ENCODE assay signal across 9 cellular contexts in the genomic region with DNA sequence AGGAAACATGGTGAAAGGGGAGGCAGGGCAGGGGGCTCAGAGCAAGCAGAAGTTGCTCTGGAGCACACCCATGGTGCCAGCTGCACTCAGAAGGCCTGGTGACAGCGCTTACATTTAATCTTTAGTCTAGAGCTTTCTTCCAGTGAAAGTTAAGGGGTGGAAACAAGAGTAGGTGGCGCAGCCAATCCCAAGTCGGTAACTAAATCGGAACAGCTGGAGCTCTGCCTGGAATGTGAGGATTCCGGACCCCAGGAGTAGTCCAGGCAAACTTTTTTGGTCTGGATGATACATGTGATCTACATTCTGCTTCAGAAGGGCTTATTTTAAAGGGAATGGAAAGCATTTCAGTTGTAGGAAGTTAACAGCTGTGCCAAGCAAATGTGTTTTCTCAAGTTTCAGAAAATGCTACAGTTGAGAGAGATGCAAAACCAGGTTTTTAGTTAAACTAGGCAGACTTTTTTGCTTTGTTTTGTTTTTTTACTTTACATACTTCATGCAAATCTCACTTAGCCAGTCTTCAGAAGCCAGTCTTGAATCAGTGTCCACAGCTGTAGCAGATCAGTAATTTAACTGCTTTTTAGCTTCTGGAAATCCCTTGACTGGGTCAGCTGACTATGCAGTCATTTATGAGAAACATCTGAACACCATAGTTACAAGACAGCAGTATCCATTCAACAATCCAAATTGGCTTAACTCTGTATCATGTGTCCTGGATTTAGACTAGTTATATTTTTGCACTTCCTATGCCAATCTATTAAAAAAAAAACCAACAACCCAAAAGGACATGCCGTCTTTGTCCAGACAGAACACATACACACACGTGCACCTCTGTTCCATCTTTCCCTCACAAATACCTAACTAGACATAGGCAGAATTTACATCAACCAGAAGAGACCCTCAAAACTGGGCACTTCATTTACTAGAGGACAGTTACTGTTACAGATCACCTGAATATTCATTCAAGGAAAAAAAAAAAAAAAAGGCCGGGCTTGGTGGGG. TPM values are rescaled to one million over a fixed set of nuclear protein-coding genes. Genes with fewer than 3 reads are reported as not detected.
A peak's percentile ranks its signal among the peaks of the same experiment; 100 is the strongest.
DNase-seq lines count a peak whose midpoint lies in the region; ATAC-seq and TF ChIP-seq lines count a peak whose summit lies in the region.
"Had no signal": no experiment of that assay in that cellular context is flagged by ENCODE, and none has a peak within 500 bp of the region (broad histone marks: within the 10 kb centered on the region; RNA-seq: fewer than 3 reads in every experiment).

No MANE protein-coding gene starts in this region.

- H3K4me2 ChIP-seq in mammary epithelial cell (ENCODE audit: insufficient read depth, low read depth, low read length) = peak overlapping the region; percentile 4
- H3K4me2 ChIP-seq: A549 had no signal

- H3K4me3 Mint-ChIP-seq in activated CD4-positive, alpha-beta T cell treated with anti-CD3 and anti-CD28 coated beads for 36 hours = no peak overlapping the region
- no peak overlapping the region for H3K4me3 Mint-ChIP-seq in activated CD4-positive, alpha-beta T cell treated with anti-CD3 and anti-CD28 coated beads, Interleukin-2, amount 10 ng/mL, durations not matched to agents 24 days and 14 days
- no peak overlapping the region for H3K4me3 Mint-ChIP-seq in stimulated activated effector memory CD8-positive, alpha-beta T cell treated with anti-CD3 and anti-CD28 coated beads, Interleukin-12 subunit alpha, Interleukin-12 subunit beta, amount 100 ng/mL, for 72 hours

- TF ChIP-seq CTCF in mammary epithelial cell (conservative IDR thresholded peaks at IDR 0.05 in 1 of 2, IDR thresholded peaks at IDR 0.05 in 1 of 2; ENCODE audit: extremely low read depth in 1 of 2, insufficient read depth in 1 of 2, low read depth in 1 of 2, low read length in 2 of 2) = no peak

- no peaks in the 10 kb centered on the region for H3K4me1 ChIP-seq in mammary epithelial cell (ENCODE audit: insufficient read depth, low read length)
- H3K4me1 ChIP-seq: A549 had no signal

- peaks cover 7% of the 10 kb centered on the region for H3K36me3 Mint-ChIP-seq in activated CD4-positive, alpha-beta T cell treated with anti-CD3 and anti-CD28 coated beads for 36 hours (ENCODE audit: low read depth)
- peaks cover 4% of the 10 kb centered on the region for H3K36me3 Mint-ChIP-seq in activated CD4-positive, alpha-beta T cell treated with anti-CD3 and anti-CD28 coated beads, Interleukin-2, amount 10 ng/mL, durations not matched to agents 24 days and 14 days (ENCODE audit: low read depth)
- H3K36me3 Mint-ChIP-seq in stimulated activated effector memory CD8-positive, alpha-beta T cell treated with anti-CD3 and anti-CD28 coated beads, Interleukin-12 subunit alpha, Interleukin-12 subunit beta, amount 100 ng/mL, for 72 hours = peaks cover 30% of the 10 kb centered on the region

- H4K20me1 ChIP-seq in mammary epithelial cell (ENCODE audit: insufficient read depth, low read length) = no peaks in the 10 kb centered on the region

- BruUV-seq in mammary epithelial cell (replicated peaks; lab: Mats Ljungman, UMichigan) = no TSS peak

- no peaks in the 10 kb centered on the region for H3K27me3 Mint-ChIP-seq in activated CD4-positive, alpha-beta T cell treated with anti-CD3 and anti-CD28 coated beads for 36 hours
- no peaks in the 10 kb centered on the region for H3K27me3 Mint-ChIP-seq in activated CD4-positive, alpha-beta T cell treated with anti-CD3 and anti-CD28 coated beads, Interleukin-2, amount 10 ng/mL, durations not matched to agents 24 days and 14 days

- no peak overlapping the region for H3K9ac ChIP-seq in mammary epithelial cell (ENCODE audit: insufficient read depth, low read length)

- no peak overlapping the region for H3K27ac ChIP-seq in mammary epithelial cell (ENCODE audit: insufficient read depth, low read depth, low read length)
- H3K27ac ChIP-seq: A549 had no signal

- peaks cover 8% of the 10 kb centered on the region for H3K4me1 Mint-ChIP-seq in activated CD4-positive, alpha-beta T cell treated with anti-CD3 and anti-CD28 coated beads for 36 hours
- peaks cover 7% of the 10 kb centered on the region for H3K4me1 Mint-ChIP-seq in activated CD4-positive, alpha-beta T cell treated with anti-CD3 and anti-CD28 coated beads, Interleukin-2, amount 10 ng/mL, durations not matched to agents 24 days and 14 days
- H3K4me1 Mint-ChIP-seq in stimulated activated effector memory CD8-positive, alpha-beta T cell treated with anti-CD3 and anti-CD28 coated beads, Interleukin-12 subunit alpha, Interleukin-12 subunit beta, amount 100 ng/mL, for 72 hours = peaks cover 7% of the 10 kb centered on the region

- peak; percentile 23 for ATAC-seq in activated CD4-positive, alpha-beta T cell treated with anti-CD3 and anti-CD28 coated beads for 36 hours
- peak; percentile 91 for ATAC-seq in HG03354 (IDR thresholded peaks at IDR 0.05; ENCODE audit: poor library complexity, severe bottlenecking, unreplicated experiment)
- no peak for ATAC-seq in stimulated activated effector memory CD8-positive, alpha-beta T cell treated with anti-CD3 and anti-CD28 coated beads, Interleukin-12 subunit alpha, Interleukin-12 subunit beta, amount 100 ng/mL, for 72 hours
- ATAC-seq: A549 had no signal

- CTCF ChIA-PET in activated CD4-positive, alpha-beta T cell treated with anti-CD3 and anti-CD28 coated beads for 36 hours (lab: Charles Lee) = interaction anchor here (0.6 to 1.4 kb wide), 3 partner anchors 8 to 14 kb away, joined by 3 to 4 read pairs (median 3); no protein-coding TSS in a partner anchor
- CTCF ChIA-PET in mammary epithelial cell (lab: Charles Lee; ENCODE audit: low non-redundant PET) = no interaction called here

- WGBS in mammary epithelial cell (ENCODE audit: low coverage, missing lambda C conversion rate) = 46% methylated on average over 8 of the region's 8 CpGs

- no peak overlapping the region for H3K4me3 ChIP-seq in mammary epithelial cell (replicated peaks in 1 of 3; ENCODE audit: insufficient read depth in 1 of 3, low read depth in 2 of 3, low read length in 3 of 3)
- H3K4me3 ChIP-seq: A549 had no signal

- no peak for DNase-seq in activated CD4-positive, alpha-beta T cell treated with anti-CD3 and anti-CD28 coated beads for 36 hours
- DNase-seq in activated CD4-positive, alpha-beta T cell treated with anti-CD3 and anti-CD28 coated beads, Interleukin-2, amount 10 ng/mL, durations not matched to agents 24 days and 14 days = no peak
- peak; percentile 48 for DNase-seq in mammary epithelial cell
- peak; percentile 92 for DNase-seq in iris pigment epithelial cell (ENCODE audit: low read depth)
- DNase-seq in stimulated activated effector memory CD8-positive, alpha-beta T cell treated with anti-CD3 and anti-CD28 coated beads, Interleukin-12 subunit alpha, Interleukin-12 subunit beta, amount 100 ng/mL, for 72 hours (ENCODE audit: low spot score in 2 of 2) = no peak
- DNase-seq in activated effector memory CD4-positive, alpha-beta T cell treated with anti-CD3 and anti-CD28 coated beads, Interleukin-2, amount 50 U/mL, for 16 hours = no peak
- DNase-seq in activated CD8-positive, alpha-beta memory T cell treated with anti-CD3 and anti-CD28 coated beads, Interleukin-2, amount 50 U/mL, for 48 hours = no peak

- POLR2A ChIA-PET in activated CD4-positive, alpha-beta T cell treated with anti-CD3 and anti-CD28 coated beads for 36 hours (lab: Charles Lee) = interaction anchor here (0.6 kb wide), 1 partner anchor 18 kb away, joined by 4 read pairs; no protein-coding TSS in a partner anchor

- intact Hi-C loops in activated CD4-positive, alpha-beta T cell treated with anti-CD3 and anti-CD28 coated beads for 36 hours (cut with DNase I, micrococcal nuclease) = no loop called here
- intact Hi-C loops in activated CD4-positive, alpha-beta T cell treated with anti-CD3 and anti-CD28 coated beads, Interleukin-2, amount 10 ng/mL, durations not matched to agents 24 days and 14 days (cut with micrococcal nuclease) = no loop called here
- intact Hi-C loops in mammary epithelial cell (cut with micrococcal nuclease) = no loop called here

- no peaks in the 10 kb centered on the region for H3K9me3 ChIP-seq in mammary epithelial cell (replicated peaks; ENCODE audit: insufficient read depth, low read length)
- H3K9me3 ChIP-seq: A549 had no signal

- H2AFZ ChIP-seq in mammary epithelial cell (ENCODE audit: low read depth, low read length) = no peak overlapping the region

- dilution Hi-C loops in mammary epithelial cell (cut with HindIII; ENCODE audit: low sequenced_read_pairs) = no loop called here

- no peaks in the 10 kb centered on the region for H3K9me3 Mint-ChIP-seq in activated CD4-positive, alpha-beta T cell treated with anti-CD3 and anti-CD28 coated beads for 36 hours (ENCODE audit: low read depth)
- no peaks in the 10 kb centered on the region for H3K9me3 Mint-ChIP-seq in activated CD4-positive, alpha-beta T cell treated with anti-CD3 and anti-CD28 coated beads, Interleukin-2, amount 10 ng/mL, durations not matched to agents 24 days and 14 days
- H3K9me3 Mint-ChIP-seq in stimulated activated effector memory CD8-positive, alpha-beta T cell treated with anti-CD3 and anti-CD28 coated beads, Interleukin-12 subunit alpha, Interleukin-12 subunit beta, amount 100 ng/mL, for 72 hours = no peaks in the 10 kb centered on the region

- H3K36me3 ChIP-seq in mammary epithelial cell (ENCODE audit: insufficient read depth, low read length) = no peaks in the 10 kb centered on the region

- peaks cover 21% of the 10 kb centered on the region for H3K79me2 ChIP-seq in mammary epithelial cell (ENCODE audit: insufficient read depth, low read length)

- in situ Hi-C loops in mammary epithelial cell (cut with MboI; ENCODE audit: low sequenced_read_pairs in 2 of 2) = no loop called here

- H3K27ac Mint-ChIP-seq in activated CD4-positive, alpha-beta T cell treated with anti-CD3 and anti-CD28 coated beads for 36 hours = no peak overlapping the region
- no peak overlapping the region for H3K27ac Mint-ChIP-seq in activated CD4-positive, alpha-beta T cell treated with anti-CD3 and anti-CD28 coated beads, Interleukin-2, amount 10 ng/mL, durations not matched to agents 24 days and 14 days
- H3K27ac Mint-ChIP-seq in stimulated activated effector memory CD8-positive, alpha-beta T cell treated with anti-CD3 and anti-CD28 coated beads, Interleukin-12 subunit alpha, Interleukin-12 subunit beta, amount 100 ng/mL, for 72 hours = peak overlapping the region; percentile 54

- H3K27me3 ChIP-seq in mammary epithelial cell (ENCODE audit: insufficient read depth, low read length) = no peaks in the 10 kb centered on the region

RNA-seq across cellular contexts. Expression of gene ZNF106, which starts 33.2 kb away (rescaled TPM):
- 10 to 100 TPM; 52.9 to 62.7 TPM for total RNA-seq in activated CD4-positive, alpha-beta T cell treated with anti-CD3 and anti-CD28 coated beads for 36 hours
- total RNA-seq in activated CD4-positive, alpha-beta T cell treated with anti-CD3 and anti-CD28 coated beads, Interleukin-2, amount 10 ng/mL, durations not matched to agents 24 days and 14 days = 62.1 and 66.3 TPM in 2 replicates
- total RNA-seq in mammary epithelial cell = 10 to 100 TPM; 48.7 to 56.3 TPM
- polyA plus RNA-seq in mammary epithelial cell = 13.0 TPM
- polyA minus RNA-seq in mammary epithelial cell = 67.6 TPM

RNA-seq across cellular contexts. Expression of gene SNAP23, which starts 37.7 kb away (rescaled TPM):
- total RNA-seq in activated CD4-positive, alpha-beta T cell treated with anti-CD3 and anti-CD28 coated beads for 36 hours = 10 to 100 TPM; 45.5 to 77.5 TPM
- total RNA-seq in activated CD4-positive, alpha-beta T cell treated with anti-CD3 and anti-CD28 coated beads, Interleukin-2, amount 10 ng/mL, durations not matched to agents 24 days and 14 days = 74.0 and 84.5 TPM in 2 replicates
- 10 to 100 TPM; 40.0 to 45.7 TPM for total RNA-seq in mammary epithelial cell
- 21.7 TPM for polyA plus RNA-seq in mammary epithelial cell
- 28.0 TPM for polyA minus RNA-seq in mammary epithelial cell

Comparison
In these comparisons a context has a peak if more than half of its experiments do, and no peak if none do; other contexts are left out.
1. DNase-seq: peak in mammary epithelial cell (single experiment) and iris pigment epithelial cell (single experiment); none in activated CD4-positive, alpha-beta T cell treated with anti-CD3 and anti-CD28 coated beads for 36 hours (single experiment), activated CD4-positive, alpha-beta T cell treated with anti-CD3 and anti-CD28 coated beads, Interleukin-2, amount 10 ng/mL, durations not matched to agents 24 days and 14 days (single experiment), stimulated activated effector memory CD8-positive, alpha-beta T cell treated with anti-CD3 and anti-CD28 coated beads, Interleukin-12 subunit alpha, Interleukin-12 subunit beta, amount 100 ng/mL, for 72 hours (0 of 2), activated effector memory CD4-positive, alpha-beta T cell treated with anti-CD3 and anti-CD28 coated beads, Interleukin-2, amount 50 U/mL, for 16 hours (single experiment) and activated CD8-positive, alpha-beta memory T cell treated with anti-CD3 and anti-CD28 coated beads, Interleukin-2, amount 50 U/mL, for 48 hours (single experiment).